Comparison of ENCODE assay signal across 15 cellular contexts in genomic region chr18:58286793-58287625, GRCh38.
A peak's percentile ranks its signal among the peaks of the same experiment; 100 is the strongest.
DNase-seq lines count a peak whose midpoint lies in the region; ATAC-seq and TF ChIP-seq lines count a peak whose summit lies in the region.
"Had no signal": no experiment of that assay in that cellular context is flagged by ENCODE, and none has a peak within 500 bp of the region (broad histone marks: within the 10 kb centered on the region; RNA-seq: fewer than 3 reads in every experiment).

No MANE protein-coding gene starts in this region.

- no peaks in the 10 kb centered on the region for H3K27me3 ChIP-seq in lung (ENCODE audit: control insufficient read depth, insufficient read depth)
- H3K27me3 ChIP-seq in suprapubic skin, result no peaks in the 10 kb centered on the region
- no peaks in the 10 kb centered on the region for H3K27me3 ChIP-seq in adrenal gland
- H3K27me3 ChIP-seq in ovary, result no peaks in the 10 kb centered on the region

- peak overlapping the region in 3 of 5 experiments; percentile 39 to 40 (median 40) for H3K4me3 Mint-ChIP-seq in brain
- H3K4me3 Mint-ChIP-seq in activated T-cell treated with anti-CD3 and anti-CD28 coated beads, Interleukin-2, amount 50 U/mL, for 4 hours, result no peak overlapping the region

- H3K4me1 ChIP-seq in lung (ENCODE audit: control insufficient read depth in 2 of 2, insufficient read depth in 2 of 2, low read length in 2 of 2) (peaks cover 4 to 10% of the 10 kb centered on the region in 2 donors), suprapubic skin (peaks cover 27% of the 10 kb centered on the region), adrenal gland (replicated peaks in 1 of 2) (no peaks in the 10 kb centered on the region), ovary (ENCODE audit: insufficient read depth) (no peaks in the 10 kb centered on the region)

- TF ChIP-seq POLR2A in suprapubic skin (IDR thresholded peaks at IDR 0.05) (no peak), adrenal gland (IDR thresholded peaks at IDR 0.05) (no peak), ovary (IDR thresholded peaks at IDR 0.05) (no peak)

- H3K4me3 ChIP-seq in lung (no peak overlapping the region), suprapubic skin (no peak overlapping the region), adrenal gland (no peak overlapping the region), ovary (no peak overlapping the region)

- H3K9me3 ChIP-seq in lung (ENCODE audit: control insufficient read depth in 2 of 2, insufficient read depth in 1 of 2, low read length in 1 of 2) (no peaks in the 10 kb centered on the region), suprapubic skin (no peaks in the 10 kb centered on the region), adrenal gland (replicated peaks in 1 of 3) (no peaks in the 10 kb centered on the region), ovary (no peaks in the 10 kb centered on the region)

- WGBS in lung, 2 donors, result 59 to 77% methylated on average over 7 of the region's 7 CpGs
- WGBS in suprapubic skin, result 78% methylated on average over 7 of the region's 7 CpGs
- WGBS in adrenal gland, 4 donors, result 85 to 88% (median 85%) methylated on average over 7 of the region's 7 CpGs
- 60 to 72% (median 64%) methylated on average over 7 of the region's 7 CpGs for WGBS in ovary, 3 donors

- DNase-seq in LoVo (ENCODE audit: low spot score) (peak; percentile 26), lung (ENCODE audit: low spot score) (no peak), suprapubic skin (ENCODE audit: low spot score in 2 of 2) (no peak), adrenal gland (no peak), iPS-NIHi11 (ENCODE audit: low spot score) (no peak), ovary (no peak)
- no peak for DNase-seq in activated T-cell treated with anti-CD3 and anti-CD28 coated beads, Interleukin-2, amount 50 U/mL, for 4 hours
- DNase-seq: activated CD8-positive, alpha-beta memory T cell treated with anti-CD3 and anti-CD28 coated beads for 24 hours; amygdala; KBM-7; NCI-H446; WERI-Rb-1 had no signal

- intact Hi-C loops in adrenal gland (cut with DNase I), result no loop called here
- intact Hi-C loops in ovary (cut with DNase I), result no loop called here

- no peak for TF ChIP-seq EP300 in suprapubic skin (IDR thresholded peaks at IDR 0.05)
- no peak for TF ChIP-seq EP300 in ovary (IDR thresholded peaks at IDR 0.05)

- peak overlapping the region in 4 of 5 experiments; percentile 19 to 88 (median 76) for H3K27ac Mint-ChIP-seq in brain
- H3K27ac Mint-ChIP-seq: activated T-helper 2 cell treated with anti-CD3 and anti-CD28 coated beads, Interferon-gamma antibody, Interleukin-2, Interleukin-4, amounts not matched to agents 10 μg/mL and 5 μg/mL and 100 μg/mL, durations not matched to agents 14 hours and 24 hours and 36 hours had no signal

- H3K36me3 ChIP-seq in lung (ENCODE audit: control insufficient read depth in 2 of 2, insufficient read depth in 2 of 2, low read length in 2 of 2) (peaks cover 0 to under 1% of the 10 kb centered on the region in 2 donors), suprapubic skin (no peaks in the 10 kb centered on the region), adrenal gland (replicated peaks in 1 of 2) (no peaks in the 10 kb centered on the region), ovary (no peaks in the 10 kb centered on the region)
- H3K36me3 ChIP-seq: WERI-Rb-1 had no signal

- no peak for TF ChIP-seq CTCF in brain (conservative IDR thresholded peaks at IDR 0.05)
- TF ChIP-seq CTCF in lung (IDR thresholded peaks at IDR 0.05; ENCODE audit: control extremely low read depth, extremely low read depth), result no peak
- no peak for TF ChIP-seq CTCF in suprapubic skin (IDR thresholded peaks at IDR 0.05)
- TF ChIP-seq CTCF in adrenal gland (IDR thresholded peaks at IDR 0.05), result no peak
- TF ChIP-seq CTCF in ovary (IDR thresholded peaks at IDR 0.05), result no peak

- peaks cover 24% of the 10 kb centered on the region for H3K36me3 Mint-ChIP-seq in brain
- H3K36me3 Mint-ChIP-seq in activated T-cell treated with anti-CD3 and anti-CD28 coated beads, Interleukin-2, amount 50 U/mL, for 4 hours (ENCODE audit: insufficient read depth), result no peaks in the 10 kb centered on the region

- no peaks in the 10 kb centered on the region for H3K27me3 Mint-ChIP-seq in brain
- peaks cover 3% of the 10 kb centered on the region for H3K27me3 Mint-ChIP-seq in activated T-cell treated with anti-CD3 and anti-CD28 coated beads, Interleukin-2, amount 50 U/mL, for 4 hours (ENCODE audit: low read depth)

- H3K9me3 Mint-ChIP-seq in brain, result no peaks in the 10 kb centered on the region
- no peaks in the 10 kb centered on the region for H3K9me3 Mint-ChIP-seq in activated T-cell treated with anti-CD3 and anti-CD28 coated beads, Interleukin-2, amount 50 U/mL, for 4 hours
- H3K9me3 Mint-ChIP-seq: activated T-helper 2 cell treated with anti-CD3 and anti-CD28 coated beads, Interferon-gamma antibody, Interleukin-2, Interleukin-4, amounts not matched to agents 10 μg/mL and 5 μg/mL and 100 μg/mL, durations not matched to agents 14 hours and 24 hours and 36 hours had no signal

- H3K4me1 Mint-ChIP-seq in brain, result peaks cover 83% of the 10 kb centered on the region
- H3K4me1 Mint-ChIP-seq in activated T-cell treated with anti-CD3 and anti-CD28 coated beads, Interleukin-2, amount 50 U/mL, for 4 hours (ENCODE audit: low read depth), result no peaks in the 10 kb centered on the region

- H3K27ac ChIP-seq in lung (ENCODE audit: low read depth in 1 of 2, low read length in 1 of 2) (peak overlapping the region; percentile 67 to 71), suprapubic skin (peak overlapping the region; percentile 78), adrenal gland (no peak overlapping the region), ovary (no peak overlapping the region)
- H3K27ac ChIP-seq: WERI-Rb-1 had no signal

- ATAC-seq in lung (ENCODE audit: insufficient read depth, low FRiP score), result no peak
- no peak for ATAC-seq in activated T-cell treated with anti-CD3 and anti-CD28 coated beads, Interleukin-2, amount 50 U/mL, for 4 hours
- ATAC-seq: esophagus mucosa had no signal

Comparison
In these comparisons a context has a peak if more than half of its experiments do, and no peak if none do; other contexts are left out.
1. H3K27ac ChIP-seq: peak in lung (2 of 2) and suprapubic skin (single experiment); none in adrenal gland (0 of 5) and ovary (0 of 2).